Comparison of ENCODE assay signal across 43 cellular contexts in the genomic region with DNA sequence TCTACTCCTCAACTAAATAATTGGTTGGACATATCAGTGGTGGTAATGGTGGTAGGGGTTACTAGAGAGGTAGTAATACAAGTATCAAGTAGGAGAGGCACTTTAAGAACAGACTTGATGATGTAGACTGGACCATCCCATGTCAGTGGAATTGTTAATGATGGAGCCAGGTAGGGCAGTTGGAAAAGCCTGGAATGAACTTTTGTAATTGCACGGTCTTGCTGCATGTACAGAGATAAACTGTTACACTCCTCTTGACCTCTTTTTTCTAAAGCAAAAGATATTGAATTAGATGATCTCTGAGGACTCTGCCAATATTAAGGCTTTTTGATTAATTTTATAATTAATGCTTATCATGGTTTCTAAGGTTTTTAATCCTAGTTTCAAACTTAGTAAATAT. TPM values are rescaled to one million over a fixed set of nuclear protein-coding genes. Genes with fewer than 3 reads are reported as not detected.
"Had no signal": no experiment of that assay in that cellular context is flagged by ENCODE, and none has a peak within 500 bp of the region (broad histone marks: within the 10 kb centered on the region; RNA-seq: fewer than 3 reads in every experiment).

No MANE protein-coding gene starts in this region.

- H3K9me3 ChIP-seq: adrenal gland, ascending aorta, body of pancreas had no signal

- H3K27ac Mint-ChIP-seq: activated naive CD4-positive, alpha-beta T cell treated with anti-CD3 and anti-CD28 coated beads for 36 hours; activated naive CD4-positive, alpha-beta T cell treated with anti-CD3 and anti-CD28 coated beads, Interleukin-2, amount 10 ng/mL, durations not matched to agents 7 days and 5 days; activated naive CD4-positive, alpha-beta T cell treated with anti-CD3 and anti-CD28 coated beads, Interleukin-2, amount 50 U/mL, for 24 hours; activated naive CD4-positive, alpha-beta T cell treated with anti-CD3 and anti-CD28 coated beads, Interleukin-2, amount 50 U/mL, for 72 hours; activated naive CD8-positive, alpha-beta T cell; activated naive CD8-positive, alpha-beta T cell treated with anti-CD3 and anti-CD28 coated beads for 36 hours; activated naive CD8-positive, alpha-beta T cell treated with anti-CD3 and anti-CD28 coated beads, Interleukin-2, amount 10 ng/mL, durations not matched to agents 7 days and 5 days; activated naive CD8-positive, alpha-beta T cell treated with anti-CD3 and anti-CD28 coated beads, Interleukin-2, amount 50 U/mL, for 24 hours; activated T-cell treated with anti-CD3 and anti-CD28 coated beads, Interleukin-2, amount 50 U/mL, for 24 hours; activated T-cell treated with anti-CD3 and anti-CD28 coated beads, Interleukin-2, amount 50 U/mL, for 72 hours; activated T-helper 1 cell treated with anti-CD3 and anti-CD28 coated beads, Interleukin-12 subunit alpha, Interleukin-12 subunit beta, Interleukin-2, Interleukin-4 antibody, amounts not matched to agents 30 ng/mL and 10 ng/mL and 1 ng/mL, durations not matched to agents 14 hours and 24 hours and 36 hours; activated T-helper 17 cell treated with anti-CD3 and anti-CD28 coated beads, Interleukin-2, amount 50 U/mL, for 72 hours; activated T-helper 2 cell treated with anti-CD3 and anti-CD28 coated beads, Interferon-gamma antibody, Interleukin-2, Interleukin-4, amounts not matched to agents 10 μg/mL and 5 μg/mL and 100 μg/mL, durations not matched to agents 14 hours and 24 hours and 36 hours; brain had no signal

- H3K27ac ChIP-seq: adrenal gland, ascending aorta, body of pancreas, brain microvascular endothelial cell, breast epithelium, cardiac muscle cell had no signal

- H3K36me3 Mint-ChIP-seq: activated naive CD4-positive, alpha-beta T cell treated with anti-CD3 and anti-CD28 coated beads, Interleukin-2, amount 10 ng/mL, durations not matched to agents 7 days and 5 days; activated naive CD4-positive, alpha-beta T cell treated with anti-CD3 and anti-CD28 coated beads, Interleukin-2, amount 50 U/mL, for 24 hours; activated naive CD4-positive, alpha-beta T cell treated with anti-CD3 and anti-CD28 coated beads, Interleukin-2, amount 50 U/mL, for 72 hours; activated naive CD8-positive, alpha-beta T cell; activated naive CD8-positive, alpha-beta T cell treated with anti-CD3 and anti-CD28 coated beads for 36 hours; activated naive CD8-positive, alpha-beta T cell treated with anti-CD3 and anti-CD28 coated beads, Interleukin-2, amount 10 ng/mL, durations not matched to agents 7 days and 5 days; brain had no signal

- H3K27me3 Mint-ChIP-seq: brain had no signal

- H3K4me1 Mint-ChIP-seq: activated naive CD4-positive, alpha-beta T cell treated with anti-CD3 and anti-CD28 coated beads, Interleukin-2, amount 50 U/mL, for 24 hours; activated T-helper 17 cell treated with anti-CD3 and anti-CD28 coated beads, Interleukin-2, amount 50 U/mL, for 72 hours; central memory CD8-positive, alpha-beta T cell had no signal

- ATAC-seq: activated naive CD4-positive, alpha-beta T cell treated with anti-CD3 and anti-CD28 coated beads, Interleukin-2, amount 50 U/mL, for 72 hours; activated naive CD8-positive, alpha-beta T cell treated with anti-CD3 and anti-CD28 coated beads, Interleukin-2, amount 50 U/mL, for 24 hours; activated T-cell treated with anti-CD3 and anti-CD28 coated beads, Interleukin-2, amount 50 U/mL, for 4 hours; activated T-cell treated with anti-CD3 and anti-CD28 coated beads, Interleukin-2, amount 50 U/mL, for 72 hours; activated T-helper 17 cell treated with anti-CD3 and anti-CD28 coated beads, Interleukin-2, amount 50 U/mL, for 72 hours; body of pancreas had no signal

- FAIRE-seq: astrocyte, bronchial epithelial cell had no signal

- H3K4me1 ChIP-seq: adrenal gland, ascending aorta, breast epithelium had no signal

- H3K27me3 ChIP-seq: adrenal gland, ascending aorta, body of pancreas, breast epithelium, cardiac muscle cell had no signal

- DNase-seq: activated effector memory CD4-positive, alpha-beta T cell treated with anti-CD3 and anti-CD28 coated beads, Interleukin-2, amount 50 U/mL, for 16 hours; activated effector memory CD4-positive, alpha-beta T cell treated with Interleukin-2 at 50 U/mL for 16 hours; activated gamma-delta T cell; activated gamma-delta T cell treated with Interleukin-2 at 50 U/mL for 16 hours; activated naive CD4-positive, alpha-beta T cell; activated naive CD4-positive, alpha-beta T cell treated with anti-CD3 and anti-CD28 coated beads for 36 hours; activated naive CD4-positive, alpha-beta T cell treated with anti-CD3 and anti-CD28 coated beads, Interleukin-2, amount 10 ng/mL, durations not matched to agents 7 days and 5 days; activated naive CD4-positive, alpha-beta T cell treated with anti-CD3 and anti-CD28 coated beads, Interleukin-2, amount 50 U/mL, for 16 hours; activated naive CD4-positive, alpha-beta T cell treated with Interleukin-2 at 50 U/mL for 16 hours; activated naive CD8-positive, alpha-beta T cell treated with anti-CD3 and anti-CD28 coated beads for 36 hours; activated naive CD8-positive, alpha-beta T cell treated with anti-CD3 and anti-CD28 coated beads, Interleukin-2, amount 10 ng/mL, durations not matched to agents 7 days and 5 days; activated naive CD8-positive, alpha-beta T cell treated with anti-CD3 and anti-CD28 coated beads, Interleukin-2, amount 50 U/mL, for 24 hours; activated T-cell treated with anti-CD3 and anti-CD28 coated beads, Interleukin-2, amount 50 U/mL, for 1 hour; activated T-cell treated with anti-CD3 and anti-CD28 coated beads, Interleukin-2, amount 50 U/mL, for 24 hours; activated T-cell treated with anti-CD3 and anti-CD28 coated beads, Interleukin-2, amount 50 U/mL, for 4 hours; activated T-cell treated with anti-CD3 and anti-CD28 coated beads, Interleukin-2, amount 50 U/mL, for 48 hours; activated T-cell treated with anti-CD3 and anti-CD28 coated beads, Interleukin-2, amount 50 U/mL, for 72 hours; adrenal gland; amniotic stem cell; amygdala; anterior cingulate cortex; aorta; body of pancreas; brain microvascular endothelial cell; caudate nucleus; central memory CD4-positive, alpha-beta T cell; cerebellar nuclear complex had no signal

- H3K36me3 ChIP-seq: adrenal gland, ascending aorta, brain microvascular endothelial cell, breast epithelium, cardiac muscle cell had no signal

- H3K9me3 Mint-ChIP-seq: activated naive CD4-positive, alpha-beta T cell treated with anti-CD3 and anti-CD28 coated beads for 36 hours; activated naive CD4-positive, alpha-beta T cell treated with anti-CD3 and anti-CD28 coated beads, Interleukin-2, amount 10 ng/mL, durations not matched to agents 7 days and 5 days; activated naive CD4-positive, alpha-beta T cell treated with anti-CD3 and anti-CD28 coated beads, Interleukin-2, amount 50 U/mL, for 24 hours; activated naive CD4-positive, alpha-beta T cell treated with anti-CD3 and anti-CD28 coated beads, Interleukin-2, amount 50 U/mL, for 72 hours; activated naive CD8-positive, alpha-beta T cell treated with anti-CD3 and anti-CD28 coated beads for 36 hours; activated naive CD8-positive, alpha-beta T cell treated with anti-CD3 and anti-CD28 coated beads, Interleukin-2, amount 10 ng/mL, durations not matched to agents 7 days and 5 days; activated naive CD8-positive, alpha-beta T cell treated with anti-CD3 and anti-CD28 coated beads, Interleukin-2, amount 50 U/mL, for 24 hours; activated T-cell treated with anti-CD3 and anti-CD28 coated beads, Interleukin-2, amount 50 U/mL, for 24 hours; activated T-cell treated with anti-CD3 and anti-CD28 coated beads, Interleukin-2, amount 50 U/mL, for 4 hours; activated T-cell treated with anti-CD3 and anti-CD28 coated beads, Interleukin-2, amount 50 U/mL, for 72 hours; activated T-helper 1 cell treated with anti-CD3 and anti-CD28 coated beads, Interleukin-12 subunit alpha, Interleukin-12 subunit beta, Interleukin-2, Interleukin-4 antibody, amounts not matched to agents 30 ng/mL and 10 ng/mL and 1 ng/mL, durations not matched to agents 14 hours and 24 hours and 36 hours; activated T-helper 17 cell treated with anti-CD3 and anti-CD28 coated beads, Interleukin-2, amount 50 U/mL, for 72 hours; activated T-helper 2 cell treated with anti-CD3 and anti-CD28 coated beads, Interferon-gamma antibody, Interleukin-2, Interleukin-4, amounts not matched to agents 10 μg/mL and 5 μg/mL and 100 μg/mL, durations not matched to agents 14 hours and 24 hours and 36 hours; central memory CD8-positive, alpha-beta T cell had no signal

- H3K4me3 Mint-ChIP-seq: activated naive CD4-positive, alpha-beta T cell treated with anti-CD3 and anti-CD28 coated beads for 36 hours; activated naive CD4-positive, alpha-beta T cell treated with anti-CD3 and anti-CD28 coated beads, Interleukin-2, amount 10 ng/mL, durations not matched to agents 7 days and 5 days; activated naive CD4-positive, alpha-beta T cell treated with anti-CD3 and anti-CD28 coated beads, Interleukin-2, amount 50 U/mL, for 24 hours; activated naive CD8-positive, alpha-beta T cell; activated naive CD8-positive, alpha-beta T cell treated with anti-CD3 and anti-CD28 coated beads for 36 hours; activated naive CD8-positive, alpha-beta T cell treated with anti-CD3 and anti-CD28 coated beads, Interleukin-2, amount 10 ng/mL, durations not matched to agents 7 days and 5 days; activated naive CD8-positive, alpha-beta T cell treated with anti-CD3 and anti-CD28 coated beads, Interleukin-2, amount 50 U/mL, for 24 hours; activated T-cell treated with anti-CD3 and anti-CD28 coated beads, Interleukin-2, amount 50 U/mL, for 24 hours; activated T-cell treated with anti-CD3 and anti-CD28 coated beads, Interleukin-2, amount 50 U/mL, for 4 hours; activated T-cell treated with anti-CD3 and anti-CD28 coated beads, Interleukin-2, amount 50 U/mL, for 72 hours; activated T-helper 1 cell treated with anti-CD3 and anti-CD28 coated beads, Interleukin-12 subunit alpha, Interleukin-12 subunit beta, Interleukin-2, Interleukin-4 antibody, amounts not matched to agents 30 ng/mL and 10 ng/mL and 1 ng/mL, durations not matched to agents 14 hours and 24 hours and 36 hours; activated T-helper 17 cell treated with anti-CD3 and anti-CD28 coated beads, Interleukin-2, amount 50 U/mL, for 72 hours; brain; central memory CD8-positive, alpha-beta T cell had no signal

- H3K4me3 ChIP-seq: adrenal gland, ascending aorta, body of pancreas, breast epithelium, cardiac muscle cell had no signal

RNA-seq across cellular contexts. Expression of a gene that starts 5.8 kb away (rescaled TPM):
- total RNA-seq: activated naive CD4-positive, alpha-beta T cell treated with anti-CD3 and anti-CD28 coated beads for 36 hours; activated naive CD4-positive, alpha-beta T cell treated with anti-CD3 and anti-CD28 coated beads, Interleukin-2, amount 50 U/mL, for 72 hours; activated naive CD8-positive, alpha-beta T cell treated with anti-CD3 and anti-CD28 coated beads for 36 hours; activated naive CD8-positive, alpha-beta T cell treated with anti-CD3 and anti-CD28 coated beads, Interleukin-2, amount 10 ng/mL, durations not matched to agents 7 days and 5 days; activated T-cell treated with anti-CD3 and anti-CD28 coated beads, Interleukin-2, amount 50 U/mL, for 72 hours; activated T-helper 1 cell treated with anti-CD3 and anti-CD28 coated beads, Interleukin-12 subunit alpha, Interleukin-12 subunit beta, Interleukin-2, Interleukin-4 antibody, amounts not matched to agents 30 ng/mL and 10 ng/mL and 1 ng/mL, durations not matched to agents 14 hours and 24 hours and 36 hours; activated T-helper 17 cell treated with anti-CD3 and anti-CD28 coated beads, Interleukin-2, amount 50 U/mL, for 72 hours; activated T-helper 2 cell treated with anti-CD3 and anti-CD28 coated beads, Interferon-gamma antibody, Interleukin-2, Interleukin-4, amounts not matched to agents 10 μg/mL and 5 μg/mL and 100 μg/mL, durations not matched to agents 14 hours and 24 hours and 36 hours; aorta; astrocyte; cardiac muscle cell; chondrocyte had no signal

RNA-seq across cellular contexts. Expression of a gene that starts 48.3 kb away (rescaled TPM):
- total RNA-seq: activated T-helper 2 cell treated with anti-CD3 and anti-CD28 coated beads, Interferon-gamma antibody, Interleukin-2, Interleukin-4, amounts not matched to agents 10 μg/mL and 5 μg/mL and 100 μg/mL, durations not matched to agents 14 hours and 24 hours and 36 hours; adrenal gland; aorta; ascending aorta; astrocyte; breast epithelium; bronchial epithelial cell; cardiac muscle cell; cardiac septum; cerebellum; chondrocyte had no signal
- polyA plus RNA-seq: adrenal gland, cardiac muscle cell had no signal
